Comparison of ENCODE assay signal across 26 cellular contexts in the genomic region with DNA sequence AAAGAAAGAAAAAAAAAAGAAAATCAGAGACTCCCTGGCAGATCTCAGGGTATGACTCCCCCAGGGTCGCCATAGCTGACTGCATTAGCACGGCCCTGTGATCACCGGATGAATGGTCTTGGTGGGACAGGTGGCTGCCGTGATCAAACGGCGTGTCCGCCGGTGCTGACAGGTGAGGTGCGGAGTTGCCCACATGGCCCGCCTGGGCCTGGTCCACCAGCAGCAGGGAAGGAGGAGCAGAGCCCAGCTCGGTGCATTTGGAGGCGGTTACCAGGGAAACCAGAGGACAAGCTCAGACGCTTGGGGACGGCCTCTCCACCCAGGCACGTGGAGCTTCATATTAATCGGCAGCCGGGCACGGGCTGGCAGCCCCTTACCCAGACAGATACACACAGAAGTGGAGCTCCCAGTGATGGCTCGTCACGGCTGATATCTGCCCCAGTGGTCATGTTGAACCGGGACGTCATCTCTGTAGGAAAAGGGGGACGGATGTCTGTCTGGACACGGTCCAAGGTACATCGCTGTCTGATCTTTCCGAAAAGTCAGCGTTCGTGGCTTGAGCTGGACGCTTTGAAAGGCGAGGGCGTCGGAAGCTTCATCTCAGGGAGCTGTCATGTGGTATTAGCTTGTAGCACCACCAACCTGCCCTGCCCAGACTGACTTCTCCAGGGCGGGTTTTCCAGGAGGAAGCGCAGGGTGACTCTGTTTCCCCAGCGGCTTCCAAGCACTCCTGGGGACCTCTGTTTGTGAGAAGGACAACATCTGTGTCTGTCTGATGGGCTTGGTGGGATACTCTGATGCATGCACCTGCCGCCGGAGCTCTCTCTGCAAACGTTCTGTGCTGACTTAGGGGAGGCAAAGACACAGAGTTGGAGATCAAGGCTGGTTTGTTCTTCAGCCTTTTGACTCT.
"Had no signal": no experiment of that assay in that cellular context is flagged by ENCODE, and none has a peak within 500 bp of the region (broad histone marks: within the 10 kb centered on the region; RNA-seq: fewer than 3 reads in every experiment).

No MANE protein-coding gene starts in this region.

- H3K36me3 ChIP-seq: esophagus muscularis mucosa, heart left ventricle, left ventricle myocardium inferior, pancreas, prostate gland, right atrium auricular region, upper lobe of left lung had no signal

- H3K9me3 Mint-ChIP-seq: activated naive CD4-positive, alpha-beta T cell treated with anti-CD3 and anti-CD28 coated beads, Interleukin-2, amount 50 U/mL, for 24 hours; dendritic cell treated with granulocyte-macrophage colony-stimulating factor and Interleukin-4, amounts not matched to agents 40 ng/mL and 50 ng/mL, for 4 days had no signal

- DNase-seq: activated B cell treated with CpG ODN at 0.5 μM for 24 hours; activated CD4-positive, alpha-beta T cell treated with anti-CD3 and anti-CD28 coated beads, Interleukin-2, amount 50 U/mL, for 1 hour; activated CD8-positive, alpha-beta memory T cell treated with anti-CD3 and anti-CD28 coated beads, Interleukin-2, amount 10 ng/mL, durations not matched to agents 7 days and 5 days; activated CD8-positive, alpha-beta T cell treated with anti-CD3 and anti-CD28 coated beads for 36 hours; activated naive CD8-positive, alpha-beta T cell treated with anti-CD3 and anti-CD28 coated beads, Interleukin-2, amount 50 U/mL, for 24 hours; activated T-cell treated with anti-CD3 and anti-CD28 coated beads, Interleukin-2, amount 50 U/mL, for 48 hours; caudate nucleus; effector CD4-positive, alpha-beta T cell; foreskin keratinocyte; heart left ventricle; left ventricle myocardium inferior; nucleus accumbens; pancreas; stimulated activated CD4-positive, alpha-beta T cell treated with anti-CD3 and anti-CD28 coated beads, Interleukin-15, amount 100 ng/mL, for 24 hours; stimulated activated CD4-positive, alpha-beta T cell treated with anti-CD3 and anti-CD28 coated beads, Interleukin-2, amount 100 ng/mL, for 24 hours; stimulated activated naive B cell treated with anti-CD40 and anti-IgM and Interleukin-4, amounts not matched to agents 10 μg/mL and 1 μg/mL and 100 μg/mL, for 72 hours; T-cell had no signal

- H3K27me3 ChIP-seq: foreskin keratinocyte, heart left ventricle, pancreas, right atrium auricular region, upper lobe of left lung had no signal

- H3K4me3 ChIP-seq: esophagus muscularis mucosa, heart left ventricle, left ventricle myocardium inferior, pancreas, prostate gland, right atrium auricular region, smooth muscle cell, upper lobe of left lung had no signal

- FAIRE-seq: pancreas had no signal

- H3K27me3 Mint-ChIP-seq: activated CD8-positive, alpha-beta memory T cell treated with anti-CD3 and anti-CD28 coated beads, Interleukin-2, amount 10 ng/mL, durations not matched to agents 7 days and 5 days; activated CD8-positive, alpha-beta T cell treated with anti-CD3 and anti-CD28 coated beads for 36 hours; stimulated activated naive B cell treated with anti-CD40 and anti-IgM and Interleukin-4, amounts not matched to agents 10 μg/mL and 1 μg/mL and 100 μg/mL, for 72 hours had no signal

- H3K27ac Mint-ChIP-seq: activated B cell treated with CpG ODN at 0.5 μM for 24 hours; activated CD8-positive, alpha-beta memory T cell treated with anti-CD3 and anti-CD28 coated beads, Interleukin-2, amount 10 ng/mL, durations not matched to agents 7 days and 5 days; activated CD8-positive, alpha-beta T cell treated with anti-CD3 and anti-CD28 coated beads for 36 hours; activated naive CD4-positive, alpha-beta T cell treated with anti-CD3 and anti-CD28 coated beads, Interleukin-2, amount 50 U/mL, for 24 hours; activated naive CD8-positive, alpha-beta T cell treated with anti-CD3 and anti-CD28 coated beads, Interleukin-2, amount 50 U/mL, for 24 hours; activated T-helper 2 cell treated with anti-CD3 and anti-CD28 coated beads, Interferon-gamma antibody, Interleukin-2, Interleukin-4, amounts not matched to agents 10 μg/mL and 5 μg/mL and 100 μg/mL, durations not matched to agents 14 hours and 24 hours and 36 hours; dendritic cell treated with granulocyte-macrophage colony-stimulating factor and Interleukin-4, amounts not matched to agents 40 ng/mL and 50 ng/mL, for 4 days; stimulated activated naive B cell treated with anti-CD40 and anti-IgM and Interleukin-4, amounts not matched to agents 10 μg/mL and 1 μg/mL and 100 μg/mL, for 72 hours; T-cell; T-helper 2 cell treated with Interferon-gamma antibody and Interleukin-4, amounts not matched to agents 5 μg/mL and 100 μg/mL, for 36 hours had no signal

- H3K36me3 Mint-ChIP-seq: activated naive CD4-positive, alpha-beta T cell treated with anti-CD3 and anti-CD28 coated beads, Interleukin-2, amount 50 U/mL, for 24 hours; stimulated activated naive B cell treated with anti-CD40 and anti-IgM and Interleukin-4, amounts not matched to agents 10 μg/mL and 1 μg/mL and 100 μg/mL, for 72 hours; T-cell had no signal

- H3K9me3 ChIP-seq: pancreas, prostate gland, upper lobe of left lung had no signal

- H3K4me3 Mint-ChIP-seq: activated B cell treated with CpG ODN at 0.5 μM for 24 hours; activated CD8-positive, alpha-beta memory T cell treated with anti-CD3 and anti-CD28 coated beads, Interleukin-2, amount 10 ng/mL, durations not matched to agents 7 days and 5 days; activated CD8-positive, alpha-beta T cell treated with anti-CD3 and anti-CD28 coated beads for 36 hours; activated naive CD4-positive, alpha-beta T cell treated with anti-CD3 and anti-CD28 coated beads, Interleukin-2, amount 50 U/mL, for 24 hours; activated naive CD8-positive, alpha-beta T cell treated with anti-CD3 and anti-CD28 coated beads, Interleukin-2, amount 50 U/mL, for 24 hours; dendritic cell treated with granulocyte-macrophage colony-stimulating factor and Interleukin-4, amounts not matched to agents 40 ng/mL and 50 ng/mL, for 4 days; stimulated activated naive B cell treated with anti-CD40 and anti-IgM and Interleukin-4, amounts not matched to agents 10 μg/mL and 1 μg/mL and 100 μg/mL, for 72 hours; T-cell; T-helper 2 cell treated with Interferon-gamma antibody and Interleukin-4, amounts not matched to agents 5 μg/mL and 100 μg/mL, for 36 hours had no signal

- H3K4me2 ChIP-seq: smooth muscle cell had no signal

- H3K4me1 ChIP-seq: esophagus muscularis mucosa, foreskin keratinocyte, heart left ventricle, left ventricle myocardium inferior, pancreas, prostate gland, right atrium auricular region had no signal

- H3K27ac ChIP-seq: esophagus muscularis mucosa, foreskin keratinocyte, heart left ventricle, left ventricle myocardium inferior, pancreas, prostate gland, right atrium auricular region, upper lobe of left lung had no signal
